13 cellular contexts compared by ENCODE assay signal in genomic region chr19:16273005-16273404, GRCh38. TPM values are rescaled to one million over a fixed set of nuclear protein-coding genes. Genes with fewer than 3 reads are reported as not detected.
DNase-seq lines count a peak whose midpoint lies in the region; TF ChIP-seq lines count a peak whose summit lies in the region.
"Had no signal": no experiment of that assay in that cellular context is flagged by ENCODE, and none has a peak within 500 bp of the region (broad histone marks: within the 10 kb centered on the region; RNA-seq: fewer than 3 reads in every experiment).

No MANE protein-coding gene starts in this region.

- DNase-seq in Ammon's horn (ENCODE audit: low spot score) (peak; percentile 60), dorsolateral prefrontal cortex (peak in 3 of 10 donors; percentile 21 to 55 (median 51)), sigmoid colon (peak; percentile 76), EL (no peak), WERI-Rb-1 (no peak)
- no peak for DNase-seq in effector CD4-positive, alpha-beta T cell
- no peak for DNase-seq in NK-92 treated with Interleukin-12 subunit alpha and Interleukin-12 subunit beta, amount 100 ng/mL, for 24 hours (lab: John Stamatoyannopoulos, UW)
- DNase-seq: KBM-7; NCI-H2029; occipital lobe; stimulated activated CD4-positive, alpha-beta T cell treated with anti-CD3 and anti-CD28 coated beads, Interleukin-4, amount 100 ng/mL, for 24 hours; stimulated activated naive CD8-positive, alpha-beta T cell treated with anti-CD3 and anti-CD28 coated beads, Interleukin-15, amount 100 ng/mL, for 72 hours had no signal

- WGBS in sigmoid colon, 2 donors = 77 to 85% methylated on average over 14 of the region's 14 CpGs

- H3K4me3 ChIP-seq in dorsolateral prefrontal cortex (no peak overlapping the region), sigmoid colon (no peak overlapping the region), WERI-Rb-1 (ENCODE audit: low read depth, low read length) (no peak overlapping the region)

- intact Hi-C loops in dorsolateral prefrontal cortex (cut with DNase I) (no loop called here), sigmoid colon (cut with DNase I) (no loop called here)

- H3K27ac ChIP-seq in dorsolateral prefrontal cortex = peak overlapping the region in 56 of 59 donors; percentile 3 to 89 (median 63)
- peak overlapping the region; percentile 59 for H3K27ac ChIP-seq in layer of hippocampus (ENCODE audit: low read depth, low read length)
- H3K27ac ChIP-seq in sigmoid colon = peak overlapping the region; percentile 69 to 85 (median 80)
- no peak overlapping the region for H3K27ac ChIP-seq in WERI-Rb-1

- no peaks in the 10 kb centered on the region for H3K36me3 ChIP-seq in sigmoid colon
- H3K36me3 ChIP-seq in WERI-Rb-1 = no peaks in the 10 kb centered on the region

- no peak for TF ChIP-seq POLR2A in sigmoid colon (IDR thresholded peaks at IDR 0.05)

- H3K27me3 ChIP-seq in dorsolateral prefrontal cortex (no peaks in the 10 kb centered on the region), layer of hippocampus (ENCODE audit: control insufficient read depth, insufficient read depth, low read length) (no peaks in the 10 kb centered on the region), sigmoid colon (no peaks in the 10 kb centered on the region), WERI-Rb-1 (ENCODE audit: insufficient read depth, low read depth, severe bottlenecking) (no peaks in the 10 kb centered on the region)

- peaks cover 0 to 22% (median 15%) of the 10 kb centered on the region in 4 donors for H3K4me1 ChIP-seq in sigmoid colon

- no peak for TF ChIP-seq EP300 in sigmoid colon (IDR thresholded peaks at IDR 0.05)

- H3K9me3 ChIP-seq in sigmoid colon (no peaks in the 10 kb centered on the region), WERI-Rb-1 (ENCODE audit: severe bottlenecking) (no peaks in the 10 kb centered on the region)

- no peak for TF ChIP-seq CTCF in dorsolateral prefrontal cortex (IDR thresholded peaks at IDR 0.05 in 54 of 56, conservative IDR thresholded peaks at IDR 0.05 in 2 of 56; ENCODE audit: low read depth in 1 of 56, partially characterized antibody in 56 of 56)
- no peak for TF ChIP-seq CTCF in sigmoid colon (IDR thresholded peaks at IDR 0.05)
- no peak for TF ChIP-seq CTCF in WERI-Rb-1 (IDR thresholded peaks at IDR 0.05; ENCODE audit: low read depth, low read length)

RNA-seq across cellular contexts. Expression of gene KLF2, which starts 51.6 kb away (rescaled TPM):
- total RNA-seq in dorsolateral prefrontal cortex = 10 to 100 TPM in 102 of 120 experiments, 1 to 10 TPM in 18; 5.2 to 50.8 (median 15.6) TPM
- 10 to 100 TPM; 17.1 to 49.3 (median 28.3) TPM for total RNA-seq in sigmoid colon
- polyA plus RNA-seq in sigmoid colon = 10 to 100 TPM in 1 of 3 donors, 1 to 10 TPM in 2; 2.8 to 25.9 (median 3.6) TPM

Comparison
In these comparisons a context has a peak if more than half of its experiments do, and no peak if none do; other contexts are left out.
1. DNase-seq: peak in Ammon's horn (single experiment) and sigmoid colon (single experiment); none in effector CD4-positive, alpha-beta T cell (single experiment), NK-92 treated with Interleukin-12 subunit alpha and Interleukin-12 subunit beta, amount 100 ng/mL, for 24 hours (single experiment), EL (single experiment) and WERI-Rb-1 (single experiment).